Comparison of ENCODE assay signal across 16 cellular contexts in genomic region chr7:140048989-140049338, GRCh38. TPM values are rescaled to one million over a fixed set of nuclear protein-coding genes. Genes with fewer than 3 reads are reported as not detected.
DNase-seq lines count a peak whose midpoint lies in the region; ATAC-seq, FAIRE-seq and TF ChIP-seq lines count a peak whose summit lies in the region.
"Had no signal": no experiment of that assay in that cellular context is flagged by ENCODE, and none has a peak within 500 bp of the region (broad histone marks: within the 10 kb centered on the region; RNA-seq: fewer than 3 reads in every experiment).

No MANE protein-coding gene starts in this region.

- DNase-seq in CD4-positive, alpha-beta T cell = no peak
- DNase-seq in Peyer's patch (peak in 1 of 3 donors; percentile 53), endothelial cell of umbilical vein (ENCODE audit: low read depth, low spot score) (no peak), pancreas (no peak), NCI-H526 (lab: John Stamatoyannopoulos, UW) (no peak), NCI-H748 (lab: John Stamatoyannopoulos, UW; ENCODE audit: unreplicated experiment) (no peak)
- no peak for DNase-seq in activated CD4-positive, CD25-positive, alpha-beta regulatory T cell treated with anti-CD3 and anti-CD28 coated beads, Interleukin-2, amount 50 U/mL, for 72 hours
- DNase-seq: MV-4-11; NCI-H187 treated with DMSO at 0.1 percent for 48 hours; NCI-H345; NK-92 treated with Interleukin-12 subunit alpha and Interleukin-12 subunit beta, amount 100 ng/mL, for 24 hours; SK-N-SH had no signal

- dilution Hi-C loops in endothelial cell of umbilical vein (cut with MboI; ENCODE audit: extremely low pct_ligation_motif_present, low sequenced_read_pairs) = no loop called here

- no peaks in the 10 kb centered on the region for H3K9me3 ChIP-seq in CD4-positive, alpha-beta T cell (ENCODE audit: control insufficient read depth, low read length)
- H3K9me3 ChIP-seq in Peyer's patch (no peaks in the 10 kb centered on the region), endothelial cell of umbilical vein (replicated peaks; ENCODE audit: control insufficient read depth, insufficient read depth, low read length) (no peaks in the 10 kb centered on the region), pancreas (no peaks in the 10 kb centered on the region)
- H3K9me3 ChIP-seq: SK-N-SH had no signal

- CTCF ChIA-PET in CD4-positive, alpha-beta T cell (lab: Charles Lee) = no interaction called here
- CTCF ChIA-PET in endothelial cell of umbilical vein (lab: Charles Lee) = interaction anchor here (2.5 kb wide), 1 partner anchor 10 kb away, joined by 6 read pairs; no protein-coding TSS in a partner anchor

- no peak overlapping the region for H3K4me3 ChIP-seq in Peyer's patch
- H3K4me3 ChIP-seq in endothelial cell of umbilical vein (replicated peaks in 1 of 3; ENCODE audit: insufficient read depth in 1 of 3, low read depth in 1 of 3, low read length in 3 of 3) = no peak overlapping the region
- H3K4me3 ChIP-seq in pancreas = no peak overlapping the region
- H3K4me3 ChIP-seq: GM23338 had no signal

- no TSS peak for BruUV-seq in endothelial cell of umbilical vein (replicated peaks; lab: Mats Ljungman, UMichigan)

- POLR2A ChIA-PET in CD4-positive, alpha-beta T cell (lab: Charles Lee) = no interaction called here
- POLR2A ChIA-PET in endothelial cell of umbilical vein (lab: Charles Lee) = interaction anchor here (1.3 kb wide), 1 partner anchor 12 kb away, joined by 5 read pairs; no protein-coding TSS in a partner anchor

- H3K9me1 ChIP-seq in endothelial cell of umbilical vein (replicated peaks; ENCODE audit: control insufficient read depth, extremely low read depth, insufficient read depth, low read length) = no peaks in the 10 kb centered on the region

- H3K4me2 ChIP-seq in endothelial cell of umbilical vein (ENCODE audit: insufficient read depth, low read length) = peak overlapping the region; percentile 60
- H3K4me2 ChIP-seq: GM23338, SK-N-SH had no signal

- TF ChIP-seq CTCF in CD4-positive, alpha-beta T cell (IDR thresholded peaks at IDR 0.05) = no peak
- no peak for TF ChIP-seq CTCF in Peyer's patch (IDR thresholded peaks at IDR 0.05)
- TF ChIP-seq CTCF in endothelial cell of umbilical vein (IDR thresholded peaks at IDR 0.05; ENCODE audit: extremely low read depth in 1 of 2, insufficient read depth in 1 of 2, low read depth in 1 of 2, low read length in 2 of 2) = no peak
- TF ChIP-seq CTCF in pancreas (IDR thresholded peaks at IDR 0.05) = no peak

- TF ChIP-seq POLR2A in Peyer's patch (IDR thresholded peaks at IDR 0.05) (no peak), endothelial cell of umbilical vein (IDR thresholded peaks at IDR 0.05; ENCODE audit: low read depth, low read length) (no peak)

- H3K27me3 ChIP-seq in CD4-positive, alpha-beta T cell (ENCODE audit: control insufficient read depth, insufficient read depth, low read length) = no peaks in the 10 kb centered on the region
- no peaks in the 10 kb centered on the region for H3K27me3 ChIP-seq in Peyer's patch
- no peaks in the 10 kb centered on the region for H3K27me3 ChIP-seq in endothelial cell of umbilical vein (ENCODE audit: control insufficient read depth in 2 of 2, insufficient read depth in 2 of 2, low read length in 2 of 2)
- no peaks in the 10 kb centered on the region for H3K27me3 ChIP-seq in pancreas

- ATAC-seq in CD4-positive, alpha-beta T cell (ENCODE audit: poor library complexity) = no peak
- ATAC-seq in pancreas (peak; percentile 30 to 55 (median 43)), SK-N-SH treated with all-trans-retinoic acid at 6 μM for 48 hours (no peak)
- ATAC-seq: GM23338, HCT116 had no signal

- peaks cover 0 to 15% (median 0%) of the 10 kb centered on the region in 3 donors for H3K36me3 ChIP-seq in Peyer's patch
- H3K36me3 ChIP-seq in endothelial cell of umbilical vein (ENCODE audit: control insufficient read depth in 2 of 2, extremely low read depth in 1 of 2, insufficient read depth in 2 of 2, low read length in 2 of 2) = peaks cover 5 to 6% of the 10 kb centered on the region in 2 experiments
- no peaks in the 10 kb centered on the region for H3K36me3 ChIP-seq in pancreas

- H3K36me3 Mint-ChIP-seq in CD4-positive, alpha-beta T cell (ENCODE audit: low read depth) = peaks cover 88% of the 10 kb centered on the region

- H3K27ac Mint-ChIP-seq in CD4-positive, alpha-beta T cell = peak overlapping the region; percentile 65
- H3K27ac Mint-ChIP-seq: GM23338 had no signal

- no peak overlapping the region for H2AFZ ChIP-seq in endothelial cell of umbilical vein (ENCODE audit: low read depth, low read length)
- H2AFZ ChIP-seq: GM23338 had no signal

- no peaks in the 10 kb centered on the region for H3K79me2 ChIP-seq in endothelial cell of umbilical vein (ENCODE audit: control insufficient read depth, insufficient read depth, low read length)

- intact Hi-C loops in CD4-positive, alpha-beta T cell (cut with DNase I, micrococcal nuclease) = no loop called here
- intact Hi-C loops in endothelial cell of umbilical vein (cut with micrococcal nuclease) = loop anchor here (1.0 to 10.0 kb wide), 4 partner anchors 10 to 1626 kb away; no protein-coding TSS in a partner anchor
- intact Hi-C loops in pancreas (cut with DNase I) = no loop called here

- H3K27me3 Mint-ChIP-seq in CD4-positive, alpha-beta T cell = no peaks in the 10 kb centered on the region

- FAIRE-seq in endothelial cell of umbilical vein (lab: Jason Lieb, UNC) (no peak), pancreas (lab: Jason Lieb, UNC) (no peak)
- FAIRE-seq: GM12892 had no signal

- 12 to 14% methylated on average over 1 of the region's 1 CpG for WGBS in pancreas, 2 donors

- no peaks in the 10 kb centered on the region for H3K9me3 Mint-ChIP-seq in CD4-positive, alpha-beta T cell
- H3K9me3 Mint-ChIP-seq: GM23338 had no signal

- no peak overlapping the region for H3K4me3 Mint-ChIP-seq in CD4-positive, alpha-beta T cell
- H3K4me3 Mint-ChIP-seq: GM23338 had no signal

- H3K4me1 Mint-ChIP-seq in CD4-positive, alpha-beta T cell (ENCODE audit: low read depth) = peaks cover 18% of the 10 kb centered on the region
- H3K4me1 Mint-ChIP-seq: GM23338 had no signal

- H3K4me1 ChIP-seq in Peyer's patch = peaks cover 0 to 32% (median 1%) of the 10 kb centered on the region in 4 donors
- peaks cover 24% of the 10 kb centered on the region for H3K4me1 ChIP-seq in endothelial cell of umbilical vein (ENCODE audit: control insufficient read depth, extremely low read depth, insufficient read depth, low read length)
- H3K4me1 ChIP-seq in pancreas = peaks cover 19 to 30% (median 24%) of the 10 kb centered on the region in 3 donors

- H3K9ac ChIP-seq in endothelial cell of umbilical vein (replicated peaks; ENCODE audit: extremely low read depth, insufficient read depth, low read length) = peak overlapping the region; percentile 56
- H3K9ac ChIP-seq: SK-N-SH had no signal

- no peaks in the 10 kb centered on the region for H4K20me1 ChIP-seq in endothelial cell of umbilical vein (replicated peaks; ENCODE audit: control insufficient read depth, extremely low read depth, insufficient read depth, low read length)

- H3K27ac ChIP-seq in CD4-positive, alpha-beta T cell (ENCODE audit: low read depth, low read length) = no peak overlapping the region
- peak overlapping the region in 3 of 4 donors; percentile 24 to 84 (median 77) for H3K27ac ChIP-seq in Peyer's patch
- peak overlapping the region; percentile 72 for H3K27ac ChIP-seq in endothelial cell of umbilical vein (ENCODE audit: insufficient read depth, low read depth, low read length)
- peak overlapping the region in 2 of 4 donors; percentile 13 to 54 for H3K27ac ChIP-seq in pancreas

TF ChIP-seq in endothelial cell of umbilical vein, 7 proteins besides CTCF, POLR2A, EP300 and RAD21 (continues in another document):
- no peak for TF ChIP-seq GATA2 (IDR thresholded peaks at IDR 0.05; ENCODE audit: insufficient read depth, insufficient read length, low read depth, low read length)
- TF ChIP-seq JUN (IDR thresholded peaks at IDR 0.05; ENCODE audit: borderline replicate concordance, insufficient read depth, insufficient read length, low read depth) = no peak
- no peak for TF ChIP-seq MAX (IDR thresholded peaks at IDR 0.05; ENCODE audit: insufficient read depth, insufficient read length)
- no peak for TF ChIP-seq MYC (IDR thresholded peaks at IDR 0.05; ENCODE audit: low read depth, low read length)
- TF ChIP-seq FOS (IDR thresholded peaks at IDR 0.05; ENCODE audit: borderline replicate concordance, insufficient read depth, low read length) = no peak
- no peak for TF ChIP-seq POLR2AphosphoS5 (IDR thresholded peaks at IDR 0.05; ENCODE audit: insufficient read depth, low read depth, low read length)

TF ChIP-seq in SK-N-SH treated with all-trans-retinoic acid at 6 μM for 48 hours, 23 proteins besides CTCF, POLR2A, EP300 and RAD21 (continues in another document):
- TF ChIP-seq ZFP3 (CRISPR knock-in tag; IDR thresholded peaks at IDR 0.05) (no peak), ZNF565 (CRISPR knock-in tag; conservative IDR thresholded peaks at IDR 0.05; ENCODE audit: low read depth) (no peak), POU6F1 (CRISPR knock-in tag; IDR thresholded peaks at IDR 0.05; ENCODE audit: borderline replicate concordance, low read depth) (no peak), ARNTL (CRISPR knock-in tag; IDR thresholded peaks at IDR 0.05; ENCODE audit: borderline replicate concordance, low read depth) (no peak)

RNA-seq across cellular contexts. Expression of gene PARP12, which starts 13.8 kb away (rescaled TPM):
- total RNA-seq in CD4-positive, alpha-beta T cell = 10 to 100 TPM; 76.7 to 78.5 TPM
- total RNA-seq in Peyer's patch (100 to 1,000 TPM; 121 to 184 (median 156) TPM), endothelial cell of umbilical vein (52.2 and 65.4 TPM in 2 replicates), pancreas (10 to 100 TPM; 10.8 to 34.8 (median 21.3) TPM)
- polyA plus RNA-seq in endothelial cell of umbilical vein (83.2 and 89.1 TPM in 2 replicates), pancreas (10 to 100 TPM; 26.9 to 30.8 TPM)
- 62.3 and 62.8 TPM in 2 replicates for polyA plus RNA-seq in endothelial cell of umbilical vein (2011; cell fraction: cytosol; rRNA removed)
- polyA plus RNA-seq in endothelial cell of umbilical vein (2011; cell fraction: nucleus; rRNA removed) = 147 and 151 TPM in 2 replicates
- 51.6 and 58.8 TPM in 2 replicates for polyA plus RNA-seq in endothelial cell of umbilical vein (2012)
- 71.4 and 86.8 TPM in 2 replicates for polyA minus RNA-seq in endothelial cell of umbilical vein
- polyA minus RNA-seq in endothelial cell of umbilical vein (2011; cell fraction: cytosol; rRNA and poly(A)+ RNA removed) = 30.9 TPM
- 59.9 and 68.6 TPM in 2 replicates for polyA minus RNA-seq in endothelial cell of umbilical vein (2011; cell fraction: nucleus; rRNA and poly(A)+ RNA removed)

Comparison
In these comparisons a context has a peak if more than half of its experiments do, and no peak if none do; other contexts are left out.
1. ATAC-seq: peak in pancreas (4 of 4); none in CD4-positive, alpha-beta T cell (single experiment) and SK-N-SH treated with all-trans-retinoic acid at 6 μM for 48 hours (single experiment).